ENCODE assay signal across 12 cellular contexts in the genomic region with DNA sequence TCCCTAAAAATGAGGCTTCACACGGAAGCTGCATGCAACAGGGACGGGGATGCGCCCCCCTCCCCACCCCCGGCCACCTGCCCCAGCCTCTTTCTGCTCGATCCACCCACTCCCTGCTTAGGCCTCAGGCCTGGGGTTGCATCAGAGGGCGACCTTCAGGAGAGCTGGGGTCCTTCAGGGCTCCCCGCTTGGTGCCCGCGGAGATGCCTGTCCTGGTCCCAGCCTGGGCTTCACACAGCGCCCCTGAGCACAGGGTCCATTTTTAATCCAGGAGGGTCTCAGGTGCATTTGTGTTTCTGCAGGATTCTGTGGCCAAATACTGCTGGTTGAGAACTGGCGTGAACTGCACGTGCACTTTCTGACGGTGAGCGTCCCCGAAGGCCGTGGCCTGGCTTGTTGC. TPM values are rescaled to one million over a fixed set of nuclear protein-coding genes. Genes with fewer than 3 reads are reported as not detected.
A peak's percentile ranks its signal among the peaks of the same experiment; 100 is the strongest.
DNase-seq lines count a peak whose midpoint lies in the region; ATAC-seq and TF ChIP-seq lines count a peak whose summit lies in the region.
"Had no signal": no experiment of that assay in that cellular context is flagged by ENCODE, and none has a peak within 500 bp of the region (broad histone marks: within the 10 kb centered on the region; RNA-seq: fewer than 3 reads in every experiment).

No MANE protein-coding gene starts in this region.

- no peak overlapping the region for H3K18ac ChIP-seq in neuronal stem cell (ENCODE audit: low read length)

- H4K91ac ChIP-seq in neuronal stem cell (ENCODE audit: low read depth, low read length, poor library complexity) = no peak overlapping the region

- intact Hi-C loops in activated naive CD4-positive, alpha-beta T cell treated with anti-CD3 and anti-CD28 coated beads for 36 hours (cut with micrococcal nuclease) = loop anchor here (5.0 kb wide), 1 partner anchor 103 kb away; no protein-coding TSS in a partner anchor

- H3K27ac Mint-ChIP-seq in activated naive CD4-positive, alpha-beta T cell treated with anti-CD3 and anti-CD28 coated beads, Interleukin-2, amount 10 ng/mL, durations not matched to agents 7 days and 5 days = peak overlapping the region; percentile 28
- H3K27ac Mint-ChIP-seq in activated naive CD4-positive, alpha-beta T cell treated with anti-CD3 and anti-CD28 coated beads for 36 hours = no peak overlapping the region
- H3K27ac Mint-ChIP-seq: CD4-positive, CD25-positive, alpha-beta regulatory T cell had no signal

- H3K36me3 Mint-ChIP-seq in activated naive CD4-positive, alpha-beta T cell treated with anti-CD3 and anti-CD28 coated beads, Interleukin-2, amount 10 ng/mL, durations not matched to agents 7 days and 5 days = no peaks in the 10 kb centered on the region
- no peaks in the 10 kb centered on the region for H3K36me3 Mint-ChIP-seq in activated naive CD4-positive, alpha-beta T cell treated with anti-CD3 and anti-CD28 coated beads for 36 hours (ENCODE audit: low read depth)

- no peak overlapping the region for H2BK120ac ChIP-seq in neuronal stem cell (ENCODE audit: low read depth, low read length)

- H3K23ac ChIP-seq in neuronal stem cell (ENCODE audit: low read depth, low read length, poor library complexity) = no peak overlapping the region

- no peaks in the 10 kb centered on the region for H3K27me3 ChIP-seq in neuronal stem cell (ENCODE audit: control insufficient read depth in 3 of 3, insufficient read depth in 3 of 3, low read depth in 1 of 3, low read length in 3 of 3)
- H3K27me3 ChIP-seq: BLaER1 treated with 17β-estradiol and CSF1 and Interleukin-3, amounts not matched to agents 10 nM and 100 nM had no signal

- H2AK5ac ChIP-seq in neuronal stem cell (ENCODE audit: low read depth, low read length) = no peak overlapping the region

- no peak overlapping the region for H4K8ac ChIP-seq in neuronal stem cell (ENCODE audit: low read depth, low read length)

- POLR2A ChIA-PET in RWPE1 (lab: Yijun Ruan, JAX; ENCODE audit: low non-redundant PET) = no interaction called here

- ATAC-seq in GM21367 (IDR thresholded peaks at IDR 0.05; ENCODE audit: unreplicated experiment) (no peak), GM18502 (IDR thresholded peaks at IDR 0.05; ENCODE audit: poor library complexity, unreplicated experiment) (no peak)

- no CpG with 5 or more reads among the region's 16 CpGs for WGBS in neuronal stem cell (ENCODE audit: extremely low coverage in 2 of 2, insufficient read length in 2 of 2, insufficient replicate concordance in 1 of 2), 2 donors

- H3K36me3 ChIP-seq in neuronal stem cell (replicated peaks in 1 of 2; ENCODE audit: control insufficient read depth in 2 of 2, insufficient read depth in 2 of 2, low read length in 2 of 2) = no peaks in the 10 kb centered on the region

- CTCF ChIA-PET in activated naive CD4-positive, alpha-beta T cell treated with anti-CD3 and anti-CD28 coated beads, Interleukin-2, amount 10 ng/mL, durations not matched to agents 7 days and 5 days (lab: Charles Lee) = no interaction called here
- CTCF ChIA-PET in activated naive CD4-positive, alpha-beta T cell treated with anti-CD3 and anti-CD28 coated beads for 36 hours (lab: Charles Lee) = interaction anchor here (8.0 kb wide), 1 partner anchor 39 kb away, joined by 45 read pairs; a partner anchor contains a TSS
- CTCF ChIA-PET in RWPE1 (lab: Yijun Ruan, JAX) = interaction anchor here (0.6 kb wide), 1 partner anchor 259 kb away, joined by 3 read pairs; no protein-coding TSS in a partner anchor

- H3K4me3 Mint-ChIP-seq in activated naive CD4-positive, alpha-beta T cell treated with anti-CD3 and anti-CD28 coated beads, Interleukin-2, amount 10 ng/mL, durations not matched to agents 7 days and 5 days = no peak overlapping the region
- H3K4me3 Mint-ChIP-seq in activated naive CD4-positive, alpha-beta T cell treated with anti-CD3 and anti-CD28 coated beads for 36 hours = no peak overlapping the region

- no peak for DNase-seq in activated naive CD4-positive, alpha-beta T cell treated with anti-CD3 and anti-CD28 coated beads, Interleukin-2, amount 10 ng/mL, durations not matched to agents 7 days and 5 days
- no peak for DNase-seq in activated naive CD4-positive, alpha-beta T cell treated with anti-CD3 and anti-CD28 coated beads for 36 hours
- DNase-seq in RWPE1 (ENCODE audit: low spot score) = no peak
- no peak for DNase-seq in neuronal stem cell (ENCODE audit: low spot score)
- DNase-seq: ACHN; CD4-positive, CD25-positive, alpha-beta regulatory T cell; DMS53; GF-D8; H7 had no signal

- H3K9me3 Mint-ChIP-seq in activated naive CD4-positive, alpha-beta T cell treated with anti-CD3 and anti-CD28 coated beads, Interleukin-2, amount 10 ng/mL, durations not matched to agents 7 days and 5 days = no peaks in the 10 kb centered on the region
- H3K9me3 Mint-ChIP-seq in activated naive CD4-positive, alpha-beta T cell treated with anti-CD3 and anti-CD28 coated beads for 36 hours = no peaks in the 10 kb centered on the region
- H3K9me3 Mint-ChIP-seq: CD4-positive, CD25-positive, alpha-beta regulatory T cell had no signal

- no peak overlapping the region for H3K4me3 ChIP-seq in neuronal stem cell (ENCODE audit: low read length in 2 of 2)
- H3K4me3 ChIP-seq: BLaER1 treated with 17β-estradiol and CSF1 and Interleukin-3, amounts not matched to agents 10 nM and 100 nM had no signal

- H3K4me1 ChIP-seq in neuronal stem cell (ENCODE audit: control insufficient read depth in 2 of 2, insufficient read depth in 1 of 2, low read depth in 1 of 2, low read length in 2 of 2) = no peaks in the 10 kb centered on the region

- no peaks in the 10 kb centered on the region for H3K79me1 ChIP-seq in neuronal stem cell (ENCODE audit: low read depth, low read length)

- H3K14ac ChIP-seq in neuronal stem cell (ENCODE audit: low read length) = no peak overlapping the region

- no peak overlapping the region for H3K4me2 ChIP-seq in neuronal stem cell (ENCODE audit: insufficient read depth, low read length, poor library complexity, severe bottlenecking)
- H3K4me2 ChIP-seq: BLaER1 treated with 17β-estradiol and CSF1 and Interleukin-3, amounts not matched to agents 10 nM and 100 nM had no signal

- no peak overlapping the region for H2BK15ac ChIP-seq in neuronal stem cell (ENCODE audit: low read length)

- H2BK12ac ChIP-seq in neuronal stem cell (ENCODE audit: low read length) = no peak overlapping the region

- TF ChIP-seq CTCF in RWPE1 (conservative IDR thresholded peaks at IDR 0.05; ENCODE audit: low read depth) = no peak

- H3K27ac ChIP-seq in RWPE1 (peak overlapping the region; percentile 69), neuronal stem cell (replicated peaks; ENCODE audit: low read length) (no peak overlapping the region)
- H3K27ac ChIP-seq: BLaER1 treated with 17β-estradiol and CSF1 and Interleukin-3, amounts not matched to agents 10 nM and 100 nM had no signal

- no peaks in the 10 kb centered on the region for H3K4me1 Mint-ChIP-seq in activated naive CD4-positive, alpha-beta T cell treated with anti-CD3 and anti-CD28 coated beads, Interleukin-2, amount 10 ng/mL, durations not matched to agents 7 days and 5 days
- H3K4me1 Mint-ChIP-seq in activated naive CD4-positive, alpha-beta T cell treated with anti-CD3 and anti-CD28 coated beads for 36 hours (ENCODE audit: low read depth) = no peaks in the 10 kb centered on the region
- H3K4me1 Mint-ChIP-seq: CD4-positive, CD25-positive, alpha-beta regulatory T cell had no signal

- no peak overlapping the region for H3K4ac ChIP-seq in neuronal stem cell (ENCODE audit: low read length)

- H3K9ac ChIP-seq in neuronal stem cell (ENCODE audit: low read depth, low read length, poor library complexity) = no peak overlapping the region

- H2AFZ ChIP-seq in neuronal stem cell (ENCODE audit: low read length) = no peak overlapping the region

- H2BK5ac ChIP-seq in neuronal stem cell (ENCODE audit: low read length) = peak overlapping the region; percentile 13

- no peaks in the 10 kb centered on the region for H3K27me3 Mint-ChIP-seq in activated naive CD4-positive, alpha-beta T cell treated with anti-CD3 and anti-CD28 coated beads, Interleukin-2, amount 10 ng/mL, durations not matched to agents 7 days and 5 days
- H3K27me3 Mint-ChIP-seq in activated naive CD4-positive, alpha-beta T cell treated with anti-CD3 and anti-CD28 coated beads for 36 hours (ENCODE audit: low read depth) = no peaks in the 10 kb centered on the region
- H3K27me3 Mint-ChIP-seq: CD4-positive, CD25-positive, alpha-beta regulatory T cell had no signal

- no peaks in the 10 kb centered on the region for H3K9me3 ChIP-seq in neuronal stem cell (replicated peaks in 1 of 2; ENCODE audit: control insufficient read depth in 2 of 2, insufficient read depth in 1 of 2, low read depth in 1 of 2, low read length in 2 of 2)
- H3K9me3 ChIP-seq: BLaER1 treated with 17β-estradiol and CSF1 and Interleukin-3, amounts not matched to agents 10 nM and 100 nM had no signal

RNA-seq across cellular contexts. Expression of a gene that starts 7.4 kb away (rescaled TPM):
- 100 to 1,000 TPM; 314 TPM for total RNA-seq in activated naive CD4-positive, alpha-beta T cell treated with anti-CD3 and anti-CD28 coated beads for 36 hours
- 146 TPM for polyA plus RNA-seq in neuronal stem cell (2013, experiment 1 of 2)
- 150 TPM for polyA plus RNA-seq in neuronal stem cell (2013, experiment 2 of 2)

RNA-seq across cellular contexts. Expression of a gene that starts 15.5 kb away (rescaled TPM):
- total RNA-seq in activated naive CD4-positive, alpha-beta T cell treated with anti-CD3 and anti-CD28 coated beads for 36 hours = 100 to 1,000 TPM; 223 to 231 TPM
- polyA plus RNA-seq in neuronal stem cell (2013, experiment 1 of 2) = 40.6 TPM
- 40.0 TPM for polyA plus RNA-seq in neuronal stem cell (2013, experiment 2 of 2)

RNA-seq across cellular contexts. Expression of a gene that starts 34.1 kb away (rescaled TPM):
- 10 to 100 TPM; 78.2 to 80.1 TPM for total RNA-seq in activated naive CD4-positive, alpha-beta T cell treated with anti-CD3 and anti-CD28 coated beads for 36 hours
- polyA plus RNA-seq in neuronal stem cell (2013, experiment 1 of 2) = 8.0 TPM
- 9.2 TPM for polyA plus RNA-seq in neuronal stem cell (2013, experiment 2 of 2)

RNA-seq across cellular contexts. Expression of a gene that starts 37.6 kb away (rescaled TPM):
- total RNA-seq in activated naive CD4-positive, alpha-beta T cell treated with anti-CD3 and anti-CD28 coated beads for 36 hours = 10 to 100 TPM; 10.9 to 11.2 TPM
- polyA plus RNA-seq in neuronal stem cell (2013, experiment 1 of 2) = 9.6 TPM
- 9.1 TPM for polyA plus RNA-seq in neuronal stem cell (2013, experiment 2 of 2)

RNA-seq across cellular contexts. Expression of a gene that starts 37.8 kb away (rescaled TPM):
- total RNA-seq in activated naive CD4-positive, alpha-beta T cell treated with anti-CD3 and anti-CD28 coated beads for 36 hours = 10 to 100 TPM; 57.7 to 66.1 TPM
- 57.0 TPM for polyA plus RNA-seq in neuronal stem cell (2013, experiment 1 of 2)
- polyA plus RNA-seq in neuronal stem cell (2013, experiment 2 of 2) = 58.2 TPM
